ENCODE assay signal across 20 cellular contexts in genomic region chr3:124763206-124763605, GRCh38.
"Had no signal": no experiment of that assay in that cellular context is flagged by ENCODE, and none has a peak within 500 bp of the region (broad histone marks: within the 10 kb centered on the region; RNA-seq: fewer than 3 reads in every experiment).

No MANE protein-coding gene starts in this region.

- ATAC-seq: activated CD4-positive, alpha-beta T cell treated with anti-CD3 and anti-CD28 coated beads for 36 hours; activated T-cell treated with anti-CD3 and anti-CD28 coated beads, Interleukin-2, amount 50 U/mL, for 4 hours; effector memory CD8-positive, alpha-beta T cell; left lobe of liver; lower lobe of right lung; naive thymus-derived CD4-positive, alpha-beta T cell; psoas muscle; right cardiac atrium had no signal

- H3K4me3 ChIP-seq: adrenal gland, dorsolateral prefrontal cortex, esophagus squamous epithelium, lower lobe of right lung, psoas muscle, tibial nerve had no signal

- H3K27me3 ChIP-seq: adrenal gland, dorsolateral prefrontal cortex, esophagus squamous epithelium, tibial nerve had no signal

- H3K27ac ChIP-seq: adrenal gland, lower lobe of right lung, psoas muscle had no signal

- H3K9me3 ChIP-seq: adrenal gland, esophagus squamous epithelium, lower lobe of right lung, psoas muscle, tibial nerve had no signal

- DNase-seq: activated B cell treated with CpG ODN at 0.5 μM for 24 hours; activated CD4-positive, alpha-beta T cell treated with anti-CD3 and anti-CD28 coated beads for 36 hours; activated CD4-positive, alpha-beta T cell treated with anti-CD3 and anti-CD28 coated beads, Interleukin-2, amount 50 U/mL, for 4 hours; activated CD8-positive, alpha-beta memory T cell treated with anti-CD3 and anti-CD28 coated beads for 24 hours; activated CD8-positive, alpha-beta memory T cell treated with anti-CD3 and anti-CD28 coated beads, Interleukin-2, amount 50 U/mL, for 4 hours; activated naive CD4-positive, alpha-beta T cell; activated T-cell treated with anti-CD3 and anti-CD28 coated beads, Interleukin-2, amount 50 U/mL, for 4 hours; effector memory CD8-positive, alpha-beta T cell; esophagus squamous epithelium; immature natural killer cell; lower lobe of right lung; naive thymus-derived CD4-positive, alpha-beta T cell; psoas muscle; right cardiac atrium; stimulated activated CD4-positive, alpha-beta T cell treated with anti-CD3 and anti-CD28 coated beads, Interleukin-1b, Interleukin-23, amount 100 ng/mL, for 48 hours; T1000 had no signal
